In genomic region chr2:102142829-102143449, GRCh38 we compare ENCODE assay signal across 1 cellular context.
A peak's percentile ranks its signal among the peaks of the same experiment; 100 is the strongest.
TF ChIP-seq lines count a peak whose summit lies in the region.

No MANE protein-coding gene starts in this region.

TF ChIP-seq in HepG2, 621 proteins besides CTCF, POLR2A, EP300 and RAD21 (continued from another document and continues in another):
- TF ChIP-seq USF2 (IDR thresholded peaks at IDR 0.05; ENCODE audit: low read depth, low read length) (no peak), USF2 (CRISPR knock-in tag; IDR thresholded peaks at IDR 0.05; ENCODE audit: borderline replicate concordance) (no peak), ZBTB21 (CRISPR knock-in tag; IDR thresholded peaks at IDR 0.05) (no peak), ZNF430 (CRISPR knock-in tag; IDR thresholded peaks at IDR 0.05) (no peak), ERF (CRISPR knock-in tag; IDR thresholded peaks at IDR 0.05) (no peak; the same call in 1 of the 2 replicates), FOXJ3 (CRISPR knock-in tag; IDR thresholded peaks at IDR 0.05; ENCODE audit: borderline replicate concordance) (no peak), POLR2AphosphoS5 (IDR thresholded peaks at IDR 0.05; ENCODE audit: low read depth, low read length) (no peak), HOXA5 (CRISPR knock-in tag; IDR thresholded peaks at IDR 0.05) (no peak), SP4 (CRISPR knock-in tag; IDR thresholded peaks at IDR 0.05) (no peak), ZKSCAN8 (CRISPR knock-in tag; IDR thresholded peaks at IDR 0.05; ENCODE audit: borderline replicate concordance) (no peak), AHDC1 (CRISPR knock-in tag; IDR thresholded peaks at IDR 0.05; ENCODE audit: borderline replicate concordance) (no peak), IKZF1 (IDR thresholded peaks at IDR 0.05) (no peak), HMG20A (CRISPR knock-in tag; IDR thresholded peaks at IDR 0.05; ENCODE audit: borderline replicate concordance) (no peak), RARG (CRISPR knock-in tag; IDR thresholded peaks at IDR 0.05; ENCODE audit: low read depth) (no peak), MAZ (IDR thresholded peaks at IDR 0.05; ENCODE audit: borderline replicate concordance, low read depth, low read length) (no peak), MAZ (CRISPR knock-in tag; IDR thresholded peaks at IDR 0.05; ENCODE audit: low read depth) (peak; percentile 54; the same call in 1 of the 2 replicates), ZBTB4 (CRISPR knock-in tag; IDR thresholded peaks at IDR 0.05; ENCODE audit: borderline replicate concordance) (no peak), ARNT2 (CRISPR knock-in tag; IDR thresholded peaks at IDR 0.05; ENCODE audit: low read depth) (no peak; the same call in 1 of the 2 replicates), ELF1 (CRISPR knock-in tag; IDR thresholded peaks at IDR 0.05) (no peak), MIXL1 (CRISPR knock-in tag; IDR thresholded peaks at IDR 0.05) (no peak), ZFY (CRISPR knock-in tag; IDR thresholded peaks at IDR 0.05) (peak; percentile 21; the same call in 1 of the 2 replicates), ZNF367 (CRISPR knock-in tag; IDR thresholded peaks at IDR 0.05; ENCODE audit: borderline replicate concordance) (peak; percentile 4; the same call in 1 of the 2 replicates), KDM4B (CRISPR knock-in tag; IDR thresholded peaks at IDR 0.05) (no peak), ZNF20 (CRISPR knock-in tag; IDR thresholded peaks at IDR 0.05) (no peak), XRCC5 (optimal IDR thresholded peaks at IDR 0.05; ENCODE audit: low read length) (no peak), ELF3 (CRISPR knock-in tag; IDR thresholded peaks at IDR 0.05) (no peak), NCOR1 (IDR thresholded peaks at IDR 0.05; ENCODE audit: borderline replicate concordance, low read length) (no peak), ZNF7 (CRISPR knock-in tag; IDR thresholded peaks at IDR 0.05) (no peak), ZNF3 (CRISPR knock-in tag; IDR thresholded peaks at IDR 0.05) (no peak), FOSL2 (CRISPR knock-in tag; IDR thresholded peaks at IDR 0.05) (peak; percentile 26; the same call in 1 of the 2 replicates)
- TF ChIP-seq, protein P1, sequence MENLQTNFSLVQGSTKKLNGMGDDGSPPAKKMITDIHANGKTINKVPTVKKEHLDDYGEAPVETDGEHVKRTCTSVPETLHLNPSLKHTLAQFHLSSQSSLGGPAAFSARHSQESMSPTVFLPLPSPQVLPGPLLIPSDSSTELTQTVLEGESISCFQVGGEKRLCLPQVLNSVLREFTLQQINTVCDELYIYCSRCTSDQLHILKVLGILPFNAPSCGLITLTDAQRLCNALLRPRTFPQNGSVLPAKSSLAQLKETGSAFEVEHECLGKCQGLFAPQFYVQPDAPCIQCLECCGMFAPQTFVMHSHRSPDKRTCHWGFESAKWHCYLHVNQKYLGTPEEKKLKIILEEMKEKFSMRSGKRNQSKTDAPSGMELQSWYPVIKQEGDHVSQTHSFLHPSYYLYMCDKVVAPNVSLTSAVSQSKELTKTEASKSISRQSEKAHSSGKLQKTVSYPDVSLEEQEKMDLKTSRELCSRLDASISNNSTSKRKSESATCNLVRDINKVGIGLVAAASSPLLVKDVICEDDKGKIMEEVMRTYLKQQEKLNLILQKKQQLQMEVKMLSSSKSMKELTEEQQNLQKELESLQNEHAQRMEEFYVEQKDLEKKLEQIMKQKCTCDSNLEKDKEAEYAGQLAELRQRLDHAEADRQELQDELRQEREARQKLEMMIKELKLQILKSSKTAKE (CRISPR knock-in tag; IDR thresholded peaks at IDR 0.05; ENCODE audit: borderline replicate concordance), result no peak
- TF ChIP-seq, protein P2, sequence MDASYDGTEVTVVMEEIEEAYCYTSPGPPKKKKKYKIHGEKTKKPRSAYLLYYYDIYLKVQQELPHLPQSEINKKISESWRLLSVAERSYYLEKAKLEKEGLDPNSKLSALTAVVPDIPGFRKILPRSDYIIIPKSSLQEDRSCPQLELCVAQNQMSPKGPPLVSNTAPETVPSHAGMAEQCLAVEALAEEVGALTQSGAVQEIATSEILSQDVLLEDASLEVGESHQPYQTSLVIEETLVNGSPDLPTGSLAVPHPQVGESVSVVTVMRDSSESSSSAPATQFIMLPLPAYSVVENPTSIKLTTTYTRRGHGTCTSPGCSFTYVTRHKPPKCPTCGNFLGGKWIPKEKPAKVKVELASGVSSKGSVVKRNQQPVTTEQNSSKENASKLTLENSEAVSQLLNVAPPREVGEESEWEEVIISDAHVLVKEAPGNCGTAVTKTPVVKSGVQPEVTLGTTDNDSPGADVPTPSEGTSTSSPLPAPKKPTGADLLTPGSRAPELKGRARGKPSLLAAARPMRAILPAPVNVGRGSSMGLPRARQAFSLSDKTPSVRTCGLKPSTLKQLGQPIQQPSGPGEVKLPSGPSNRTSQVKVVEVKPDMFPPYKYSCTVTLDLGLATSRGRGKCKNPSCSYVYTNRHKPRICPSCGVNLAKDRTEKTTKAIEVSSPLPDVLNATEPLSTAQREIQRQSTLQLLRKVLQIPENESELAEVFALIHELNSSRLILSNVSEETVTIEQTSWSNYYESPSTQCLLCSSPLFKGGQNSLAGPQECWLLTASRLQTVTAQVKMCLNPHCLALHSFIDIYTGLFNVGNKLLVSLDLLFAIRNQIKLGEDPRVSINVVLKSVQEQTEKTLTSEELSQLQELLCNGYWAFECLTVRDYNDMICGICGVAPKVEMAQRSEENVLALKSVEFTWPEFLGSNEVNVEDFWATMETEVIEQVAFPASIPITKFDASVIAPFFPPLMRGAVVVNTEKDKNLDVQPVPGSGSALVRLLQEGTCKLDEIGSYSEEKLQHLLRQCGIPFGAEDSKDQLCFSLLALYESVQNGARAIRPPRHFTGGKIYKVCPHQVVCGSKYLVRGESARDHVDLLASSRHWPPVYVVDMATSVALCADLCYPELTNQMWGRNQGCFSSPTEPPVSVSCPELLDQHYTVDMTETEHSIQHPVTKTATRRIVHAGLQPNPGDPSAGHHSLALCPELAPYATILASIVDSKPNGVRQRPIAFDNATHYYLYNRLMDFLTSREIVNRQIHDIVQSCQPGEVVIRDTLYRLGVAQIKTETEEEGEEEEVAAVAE (CRISPR knock-in tag; IDR thresholded peaks at IDR 0.05; ENCODE audit: borderline replicate concordance), result peak; percentile 17; the same call in 1 of the 2 replicates
- TF ChIP-seq, protein P3, sequence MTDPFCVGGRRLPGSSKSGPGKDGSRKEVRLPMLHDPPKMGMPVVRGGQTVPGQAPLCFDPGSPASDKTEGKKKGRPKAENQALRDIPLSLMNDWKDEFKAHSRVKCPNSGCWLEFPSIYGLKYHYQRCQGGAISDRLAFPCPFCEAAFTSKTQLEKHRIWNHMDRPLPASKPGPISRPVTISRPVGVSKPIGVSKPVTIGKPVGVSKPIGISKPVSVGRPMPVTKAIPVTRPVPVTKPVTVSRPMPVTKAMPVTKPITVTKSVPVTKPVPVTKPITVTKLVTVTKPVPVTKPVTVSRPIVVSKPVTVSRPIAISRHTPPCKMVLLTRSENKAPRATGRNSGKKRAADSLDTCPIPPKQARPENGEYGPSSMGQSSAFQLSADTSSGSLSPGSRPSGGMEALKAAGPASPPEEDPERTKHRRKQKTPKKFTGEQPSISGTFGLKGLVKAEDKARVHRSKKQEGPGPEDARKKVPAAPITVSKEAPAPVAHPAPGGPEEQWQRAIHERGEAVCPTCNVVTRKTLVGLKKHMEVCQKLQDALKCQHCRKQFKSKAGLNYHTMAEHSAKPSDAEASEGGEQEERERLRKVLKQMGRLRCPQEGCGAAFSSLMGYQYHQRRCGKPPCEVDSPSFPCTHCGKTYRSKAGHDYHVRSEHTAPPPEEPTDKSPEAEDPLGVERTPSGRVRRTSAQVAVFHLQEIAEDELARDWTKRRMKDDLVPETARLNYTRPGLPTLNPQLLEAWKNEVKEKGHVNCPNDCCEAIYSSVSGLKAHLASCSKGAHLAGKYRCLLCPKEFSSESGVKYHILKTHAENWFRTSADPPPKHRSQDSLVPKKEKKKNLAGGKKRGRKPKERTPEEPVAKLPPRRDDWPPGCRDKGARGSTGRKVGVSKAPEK (CRISPR knock-in tag; IDR thresholded peaks at IDR 0.05; ENCODE audit: borderline replicate concordance), result 0 out of 2 replicates have a peak, but pooled peaks have one; percentile 23
- TF ChIP-seq, protein P4, sequence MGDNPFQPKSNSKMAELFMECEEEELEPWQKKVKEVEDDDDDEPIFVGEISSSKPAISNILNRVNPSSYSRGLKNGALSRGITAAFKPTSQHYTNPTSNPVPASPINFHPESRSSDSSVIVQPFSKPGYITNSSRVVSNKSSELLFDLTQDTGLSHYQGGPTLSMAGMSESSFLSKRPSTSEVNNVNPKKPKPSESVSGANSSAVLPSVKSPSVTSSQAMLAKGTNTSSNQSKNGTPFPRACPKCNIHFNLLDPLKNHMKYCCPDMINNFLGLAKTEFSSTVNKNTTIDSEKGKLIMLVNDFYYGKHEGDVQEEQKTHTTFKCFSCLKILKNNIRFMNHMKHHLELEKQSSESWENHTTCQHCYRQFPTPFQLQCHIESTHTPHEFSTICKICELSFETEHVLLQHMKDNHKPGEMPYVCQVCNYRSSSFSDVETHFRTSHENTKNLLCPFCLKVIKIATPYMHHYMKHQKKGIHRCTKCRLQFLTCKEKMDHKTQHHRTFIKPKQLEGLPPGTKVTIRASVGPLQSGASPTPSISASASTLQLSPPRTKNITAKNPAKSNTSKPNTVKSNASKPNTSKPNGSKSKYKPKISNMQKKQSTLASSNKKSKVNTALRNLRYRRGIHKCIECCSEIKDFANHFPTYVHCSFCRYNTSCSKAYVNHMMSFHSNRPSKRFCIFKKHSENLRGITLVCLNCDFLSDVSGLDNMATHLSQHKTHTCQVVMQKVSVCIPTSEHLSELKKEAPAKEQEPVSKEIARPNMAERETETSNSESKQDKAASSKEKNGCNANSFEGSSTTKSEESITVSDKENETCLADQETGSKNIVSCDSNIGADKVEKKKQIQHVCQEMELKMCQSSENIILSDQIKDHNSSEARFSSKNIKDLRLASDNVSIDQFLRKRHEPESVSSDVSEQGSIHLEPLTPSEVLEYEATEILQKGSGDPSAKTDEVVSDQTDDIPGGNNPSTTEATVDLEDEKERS (CRISPR knock-in tag; IDR thresholded peaks at IDR 0.05), result no peak
